11 cellular contexts compared by ENCODE assay signal in genomic region chr1:25927541-25928265, GRCh38. TPM values are rescaled to one million over a fixed set of nuclear protein-coding genes. Genes with fewer than 3 reads are reported as not detected.
DNase-seq lines count a peak whose midpoint lies in the region; ATAC-seq and TF ChIP-seq lines count a peak whose summit lies in the region.
"Had no signal": no experiment of that assay in that cellular context is flagged by ENCODE, and none has a peak within 500 bp of the region (broad histone marks: within the 10 kb centered on the region; RNA-seq: fewer than 3 reads in every experiment).

No MANE protein-coding gene starts in this region.

- H3K9me3 ChIP-seq in ascending aorta = no peaks in the 10 kb centered on the region

- no peaks in the 10 kb centered on the region for H3K36me3 ChIP-seq in ascending aorta

- peaks cover 0 to 12% of the 10 kb centered on the region in 2 donors for H3K4me1 ChIP-seq in ascending aorta

- H3K27me3 ChIP-seq in ascending aorta = no peaks in the 10 kb centered on the region

- no peak for TF ChIP-seq CTCF in ascending aorta (IDR thresholded peaks at IDR 0.05)

- DNase-seq in DMS 273 (lab: John Stamatoyannopoulos, UW; ENCODE audit: unreplicated experiment) (peak; percentile 91), NCI-H1105 treated with DMSO at 0.1 percent for 48 hours (lab: John Stamatoyannopoulos, UW) (peak; percentile 85), SHP77 (lab: John Stamatoyannopoulos, UW) (peak; percentile 61 to 71), kidney tubule cell (ENCODE audit: low spot score) (peak; percentile 18), ascending aorta (ENCODE audit: low spot score in 2 of 2) (no peak), Right ventricle myocardium inferior (ENCODE audit: missing footprints) (no peak)
- DNase-seq in activated effector memory CD4-positive, alpha-beta T cell treated with Interleukin-2 at 50 U/mL for 16 hours = no peak
- DNase-seq: activated gamma-delta T cell; OCI-M1; stimulated activated naive CD8-positive, alpha-beta T cell treated with anti-CD3 and anti-CD28 coated beads, Interleukin-15, amount 100 ng/mL, for 72 hours had no signal

- no peak overlapping the region for H3K27ac ChIP-seq in ascending aorta

- intact Hi-C loops in ascending aorta (cut with DNase I) = no loop called here
- intact Hi-C loops in Right ventricle myocardium inferior (cut with DNase I) = no loop called here

- ATAC-seq in HG02759 (IDR thresholded peaks at IDR 0.05; ENCODE audit: unreplicated experiment) (no peak), Right ventricle myocardium inferior (no peak)
- ATAC-seq: stimulated activated naive CD8-positive, alpha-beta T cell treated with anti-CD3 and anti-CD28 coated beads, Interleukin-15, amount 100 ng/mL, for 72 hours had no signal

- no peak overlapping the region for H3K4me3 ChIP-seq in ascending aorta

RNA-seq across cellular contexts. Expression of gene STMN1, which starts 21.5 kb away (rescaled TPM):
- total RNA-seq in ascending aorta = 16.8 TPM
- total RNA-seq in Right ventricle myocardium inferior = 30.0 TPM

RNA-seq across cellular contexts. Expression of gene PAQR7, which starts 52.2 kb away (rescaled TPM):
- total RNA-seq in ascending aorta (6.9 TPM), Right ventricle myocardium inferior (2.2 TPM)

Comparison
In these comparisons a context has a peak if more than half of its experiments do, and no peak if none do; other contexts are left out.
1. DNase-seq: peak in DMS 273 (single experiment), NCI-H1105 treated with DMSO at 0.1 percent for 48 hours (single experiment), SHP77 (2 of 2) and kidney tubule cell (single experiment); none in activated effector memory CD4-positive, alpha-beta T cell treated with Interleukin-2 at 50 U/mL for 16 hours (single experiment), ascending aorta (0 of 2) and Right ventricle myocardium inferior (single experiment).